11 cellular contexts compared by ENCODE assay signal in the genomic region with DNA sequence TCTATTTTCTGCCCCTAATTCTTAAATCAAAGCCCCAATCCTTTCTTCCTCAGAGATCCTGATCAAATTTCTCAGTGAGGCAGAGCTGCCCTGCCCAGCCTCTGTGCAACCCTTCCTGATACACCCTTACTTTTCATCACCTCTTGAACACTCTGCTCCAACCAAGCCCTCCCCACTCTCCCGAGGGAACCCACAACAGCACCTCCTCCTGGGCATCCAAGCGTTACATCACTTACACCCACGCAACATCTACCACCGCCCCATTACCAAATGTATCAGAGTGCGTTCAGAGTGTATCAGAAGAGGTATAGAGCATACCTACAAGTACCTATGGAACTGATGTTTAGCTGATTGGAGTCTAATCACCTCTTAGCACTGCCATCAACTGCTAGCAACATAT.
A peak's percentile ranks its signal among the peaks of the same experiment; 100 is the strongest.
DNase-seq lines count a peak whose midpoint lies in the region; ATAC-seq and FAIRE-seq lines count a peak whose summit lies in the region.
"Had no signal": no experiment of that assay in that cellular context is flagged by ENCODE, and none has a peak within 500 bp of the region (broad histone marks: within the 10 kb centered on the region; RNA-seq: fewer than 3 reads in every experiment).

No MANE protein-coding gene starts in this region.

- H3K36me3 Mint-ChIP-seq in activated naive CD4-positive, alpha-beta T cell treated with anti-CD3 and anti-CD28 coated beads, Interleukin-2, amount 50 U/mL, for 72 hours = peaks cover 5 to 19% of the 10 kb centered on the region in 2 donors

- H3K27ac ChIP-seq in epithelial cell of prostate = peak overlapping the region; percentile 95
- H3K27ac ChIP-seq: KMS-11 had no signal

- FAIRE-seq in urothelium cell line (lab: Jason Lieb, UNC) = peak; percentile 46

- H3K27ac Mint-ChIP-seq in activated naive CD4-positive, alpha-beta T cell treated with anti-CD3 and anti-CD28 coated beads, Interleukin-2, amount 50 U/mL, for 72 hours = peak overlapping the region; percentile 25 to 85

- H3K9me3 Mint-ChIP-seq in activated naive CD4-positive, alpha-beta T cell treated with anti-CD3 and anti-CD28 coated beads, Interleukin-2, amount 50 U/mL, for 72 hours = peaks cover 3 to 4% of the 10 kb centered on the region in 2 donors

- DNase-seq in activated naive CD4-positive, alpha-beta T cell treated with anti-CD3 and anti-CD28 coated beads, Interleukin-2, amount 50 U/mL, for 72 hours (ENCODE audit: low spot score in 2 of 2) = no peak
- no peak for DNase-seq in activated naive CD4-positive, alpha-beta T cell treated with anti-CD3 and anti-CD28 coated beads, Interleukin-2, amount 50 U/mL, for 16 hours
- DNase-seq in SKM-1 (lab: John Stamatoyannopoulos, UW; ENCODE audit: unreplicated experiment) (peak; percentile 18), epithelial cell of prostate (ENCODE audit: low read depth, low spot score) (no peak), urothelium cell line (ENCODE audit: low spot score) (no peak)
- DNase-seq: occipital lobe, PC-3 had no signal

- ATAC-seq in activated naive CD4-positive, alpha-beta T cell treated with anti-CD3 and anti-CD28 coated beads, Interleukin-2, amount 50 U/mL, for 72 hours = no peak
- ATAC-seq in GM18861 (IDR thresholded peaks at IDR 0.05; ENCODE audit: unreplicated experiment) (no peak), HG02642 (IDR thresholded peaks at IDR 0.05; ENCODE audit: poor library complexity, unreplicated experiment) (no peak), HG03439 (IDR thresholded peaks at IDR 0.05; ENCODE audit: unreplicated experiment) (no peak)
- ATAC-seq: PC-3 had no signal
